27 cellular contexts compared by ENCODE assay signal in genomic region chrX:65681810-65682209, GRCh38. TPM values are rescaled to one million over a fixed set of nuclear protein-coding genes. Genes with fewer than 3 reads are reported as not detected.
A peak's percentile ranks its signal among the peaks of the same experiment; 100 is the strongest.
DNase-seq lines count a peak whose midpoint lies in the region; ATAC-seq and TF ChIP-seq lines count a peak whose summit lies in the region.
"Had no signal": no experiment of that assay in that cellular context is flagged by ENCODE, and none has a peak within 500 bp of the region (broad histone marks: within the 10 kb centered on the region; RNA-seq: fewer than 3 reads in every experiment).

No MANE protein-coding gene starts in this region.

- H3K36me3 ChIP-seq in BLaER1 treated with 17β-estradiol and CSF1 and Interleukin-3, amounts not matched to agents 10 nM and 100 nM, result peaks cover 9 to 75% (median 36%) of the 10 kb centered on the region in 11 experiments; a peak in 19 of 22 replicates
- peaks cover 2% of the 10 kb centered on the region for H3K36me3 ChIP-seq in CD4-positive, CD25-positive, alpha-beta regulatory T cell (ENCODE audit: control insufficient read depth, insufficient read depth, low read length)
- H3K36me3 ChIP-seq in ascending aorta (no peaks in the 10 kb centered on the region), endodermal cell (ENCODE audit: control insufficient read depth, insufficient read depth, low read length) (no peaks in the 10 kb centered on the region)
- H3K36me3 ChIP-seq: gastroesophageal sphincter, left ventricle myocardium inferior, pancreas had no signal

- DNase-seq in CD4-positive, CD25-positive, alpha-beta regulatory T cell, result no peak
- DNase-seq in ascending aorta (ENCODE audit: low spot score in 2 of 2) (no peak), natural killer cell (no peak), endodermal cell (no peak), SHP77 treated with DMSO at 0.1 percent for 48 hours (lab: John Stamatoyannopoulos, UW) (no peak)
- DNase-seq: activated naive CD8-positive, alpha-beta T cell treated with anti-CD3 and anti-CD28 coated beads, Interleukin-2, amount 10 ng/mL, durations not matched to agents 7 days and 5 days; central memory CD4-positive, alpha-beta T cell; DMS153; hypothalamus; left ventricle myocardium inferior; NCI-H1436 treated with DMSO at 0.1 percent for 48 hours; NCI-H2107; NCI-H446 treated with DMSO at 0.1 percent for 48 hours; pancreas; retina; small intestine; T-helper 1 cell had no signal

- H3K4me3 Mint-ChIP-seq in CD4-positive, CD25-positive, alpha-beta regulatory T cell, result peak overlapping the region; percentile 17 to 76 (median 64)
- H3K4me3 Mint-ChIP-seq in natural killer cell (peak overlapping the region; percentile 66), endodermal cell (no peak overlapping the region)
- H3K4me3 Mint-ChIP-seq: activated T-helper 1 cell treated with anti-CD3 and anti-CD28 coated beads, Interleukin-12 subunit alpha, Interleukin-12 subunit beta, Interleukin-2, Interleukin-4 antibody, amounts not matched to agents 30 ng/mL and 10 ng/mL and 1 ng/mL, durations not matched to agents 14 hours and 24 hours and 36 hours; dendritic cell treated with granulocyte-macrophage colony-stimulating factor and Interleukin-4, amounts not matched to agents 40 ng/mL and 50 ng/mL, for 4 days; mesothelial cell of epicardium; nephron had no signal

- H3K4me1 ChIP-seq in BLaER1 treated with 17β-estradiol and CSF1 and Interleukin-3, amounts not matched to agents 10 nM and 100 nM, result peaks cover 30 to 98% (median 86%) of the 10 kb centered on the region in 10 experiments
- peaks cover 89% of the 10 kb centered on the region for H3K4me1 ChIP-seq in CD4-positive, CD25-positive, alpha-beta regulatory T cell (ENCODE audit: control insufficient read depth, insufficient read depth, low read length, poor library complexity, severe bottlenecking)
- H3K4me1 ChIP-seq in ascending aorta (peaks cover 6 to 53% of the 10 kb centered on the region in 2 donors), endodermal cell (ENCODE audit: control insufficient read depth, insufficient read depth, low read length) (no peaks in the 10 kb centered on the region)

- H3K9me3 ChIP-seq in BLaER1 treated with 17β-estradiol and CSF1 and Interleukin-3, amounts not matched to agents 10 nM and 100 nM (replicated peaks in 1 of 11), result no peaks in the 10 kb centered on the region; a peak in 1 of 22 replicates
- H3K9me3 ChIP-seq in CD4-positive, CD25-positive, alpha-beta regulatory T cell (ENCODE audit: control insufficient read depth in 2 of 2, low read length in 2 of 2), result no peaks in the 10 kb centered on the region
- H3K9me3 ChIP-seq in ascending aorta, result no peaks in the 10 kb centered on the region
- no peaks in the 10 kb centered on the region for H3K9me3 ChIP-seq in endodermal cell (ENCODE audit: control insufficient read depth, low read length)
- H3K9me3 ChIP-seq: gastroesophageal sphincter, left ventricle myocardium inferior, pancreas, upper lobe of left lung had no signal

- peaks cover 26% of the 10 kb centered on the region for H3K36me3 Mint-ChIP-seq in CD4-positive, CD25-positive, alpha-beta regulatory T cell
- no peaks in the 10 kb centered on the region for H3K36me3 Mint-ChIP-seq in natural killer cell
- peaks cover 8% of the 10 kb centered on the region for H3K36me3 Mint-ChIP-seq in endodermal cell (ENCODE audit: low read depth)
- H3K36me3 Mint-ChIP-seq: mesothelial cell of epicardium had no signal

- no peak overlapping the region for H3K9ac ChIP-seq in BLaER1 treated with 17β-estradiol and CSF1 and Interleukin-3, amounts not matched to agents 10 nM and 100 nM
- H3K9ac ChIP-seq in endodermal cell (ENCODE audit: extremely low read depth, low read length, poor library complexity, severe bottlenecking), result no peak overlapping the region
- H3K9ac ChIP-seq: KMS-11 had no signal

- H3K4me2 ChIP-seq in BLaER1 treated with 17β-estradiol and CSF1 and Interleukin-3, amounts not matched to agents 10 nM and 100 nM, result peak overlapping the region in 7 of 11 experiments; percentile 5 to 89 (median 74); a peak in 9 of 22 replicates
- H3K4me2 ChIP-seq: KMS-11 had no signal

- no peak overlapping the region for H3K4me3 ChIP-seq in BLaER1 treated with 17β-estradiol and CSF1 and Interleukin-3, amounts not matched to agents 10 nM and 100 nM
- H3K4me3 ChIP-seq in CD4-positive, CD25-positive, alpha-beta regulatory T cell (ENCODE audit: low read depth, low read length), result peak overlapping the region; percentile 53
- H3K4me3 ChIP-seq in ascending aorta (no peak overlapping the region), endodermal cell (ENCODE audit: low read length) (no peak overlapping the region)
- H3K4me3 ChIP-seq: gastroesophageal sphincter, left ventricle myocardium inferior, pancreas, upper lobe of left lung had no signal

- TF ChIP-seq CTCF in ascending aorta (IDR thresholded peaks at IDR 0.05) (no peak), natural killer cell (IDR thresholded peaks at IDR 0.05) (no peak), endodermal cell (conservative IDR thresholded peaks at IDR 0.05) (no peak)

- intact Hi-C loops in ascending aorta (cut with DNase I), result no loop called here
- intact Hi-C loops in natural killer cell (cut with micrococcal nuclease), result no loop called here

- H3K27me3 Mint-ChIP-seq in CD4-positive, CD25-positive, alpha-beta regulatory T cell, result no peaks in the 10 kb centered on the region
- H3K27me3 Mint-ChIP-seq in natural killer cell (ENCODE audit: low read depth in 2 of 2) (no peaks in the 10 kb centered on the region), endodermal cell (ENCODE audit: insufficient read depth) (no peaks in the 10 kb centered on the region)
- H3K27me3 Mint-ChIP-seq: activated naive CD8-positive, alpha-beta T cell treated with anti-CD3 and anti-CD28 coated beads, Interleukin-2, amount 10 ng/mL, durations not matched to agents 7 days and 5 days; dendritic cell treated with granulocyte-macrophage colony-stimulating factor and Interleukin-4, amounts not matched to agents 40 ng/mL and 50 ng/mL, for 4 days had no signal

- H4K20me1 ChIP-seq in BLaER1 treated with 17β-estradiol and CSF1 and Interleukin-3, amounts not matched to agents 10 nM and 100 nM, result peaks cover 88 to 100% (median 98%) of the 10 kb centered on the region in 11 experiments

- H3K4me1 Mint-ChIP-seq in CD4-positive, CD25-positive, alpha-beta regulatory T cell, result peaks cover 28 to 94% (median 63%) of the 10 kb centered on the region in 4 donors
- H3K4me1 Mint-ChIP-seq in natural killer cell (peaks cover 76% of the 10 kb centered on the region in 2 donors), endodermal cell (no peaks in the 10 kb centered on the region)
- H3K4me1 Mint-ChIP-seq: mesothelial cell of epicardium had no signal

- 0 out of 22 replicates have a peak overlapping the region, but pooled peaks of 1 of the 11 experiments have one; percentile 4 for H3K27ac ChIP-seq in BLaER1 treated with 17β-estradiol and CSF1 and Interleukin-3, amounts not matched to agents 10 nM and 100 nM
- no peak overlapping the region for H3K27ac ChIP-seq in CD4-positive, CD25-positive, alpha-beta regulatory T cell (ENCODE audit: insufficient read depth, low read length, poor library complexity, severe bottlenecking)
- H3K27ac ChIP-seq in ascending aorta (peak overlapping the region; percentile 20 to 25), endodermal cell (ENCODE audit: low read depth, low read length) (no peak overlapping the region)
- H3K27ac ChIP-seq: KMS-11, pancreas, RWPE1 had no signal

- no peak for ATAC-seq in CD4-positive, CD25-positive, alpha-beta regulatory T cell (ENCODE audit: low read depth in 2 of 2)
- ATAC-seq in natural killer cell (peak in 2 of 3 donors; percentile 15 to 45), GM19452 (IDR thresholded peaks at IDR 0.05; ENCODE audit: unreplicated experiment) (no peak)
- ATAC-seq: gastroesophageal sphincter, pancreas had no signal

- peaks cover 0 to 35% (median 15%) of the 10 kb centered on the region in 11 experiments; a peak in 12 of 22 replicates for H3K27me3 ChIP-seq in BLaER1 treated with 17β-estradiol and CSF1 and Interleukin-3, amounts not matched to agents 10 nM and 100 nM
- no peaks in the 10 kb centered on the region for H3K27me3 ChIP-seq in CD4-positive, CD25-positive, alpha-beta regulatory T cell (ENCODE audit: control insufficient read depth, insufficient read depth, low read length)
- H3K27me3 ChIP-seq in ascending aorta (no peaks in the 10 kb centered on the region), endodermal cell (ENCODE audit: control insufficient read depth, insufficient read depth, low read length, poor library complexity, severe bottlenecking) (no peaks in the 10 kb centered on the region)
- H3K27me3 ChIP-seq: gastroesophageal sphincter, pancreas, upper lobe of left lung had no signal

- no peaks in the 10 kb centered on the region for H3K9me3 Mint-ChIP-seq in CD4-positive, CD25-positive, alpha-beta regulatory T cell
- no peaks in the 10 kb centered on the region for H3K9me3 Mint-ChIP-seq in natural killer cell
- H3K9me3 Mint-ChIP-seq in endodermal cell, result peaks cover 32% of the 10 kb centered on the region
- H3K9me3 Mint-ChIP-seq: activated naive CD8-positive, alpha-beta T cell treated with anti-CD3 and anti-CD28 coated beads, Interleukin-2, amount 10 ng/mL, durations not matched to agents 7 days and 5 days; activated T-helper 1 cell treated with anti-CD3 and anti-CD28 coated beads, Interleukin-12 subunit alpha, Interleukin-12 subunit beta, Interleukin-2, Interleukin-4 antibody, amounts not matched to agents 30 ng/mL and 10 ng/mL and 1 ng/mL, durations not matched to agents 14 hours and 24 hours and 36 hours; dendritic cell treated with granulocyte-macrophage colony-stimulating factor and Interleukin-4, amounts not matched to agents 40 ng/mL and 50 ng/mL, for 4 days; mesothelial cell of epicardium had no signal

- H3K27ac Mint-ChIP-seq in CD4-positive, CD25-positive, alpha-beta regulatory T cell, result peak overlapping the region; percentile 51 to 86 (median 71)
- H3K27ac Mint-ChIP-seq in natural killer cell, result peak overlapping the region; percentile 94 to 97
- H3K27ac Mint-ChIP-seq in endodermal cell, result no peak overlapping the region
- H3K27ac Mint-ChIP-seq: mesothelial cell of epicardium, nephron had no signal

RNA-seq across cellular contexts. Expression of gene MSN, which starts 14.4 kb away (rescaled TPM):
- total RNA-seq in CD4-positive, CD25-positive, alpha-beta regulatory T cell, result 339 TPM
- polyA plus RNA-seq in CD4-positive, CD25-positive, alpha-beta regulatory T cell, result 100 to 1,000 TPM; 382 to 527 (median 469) TPM
- total RNA-seq in ascending aorta (338 TPM), natural killer cell (1,000 to 10,000 TPM in 1 of 3 donors, 100 to 1,000 TPM in 2; 866 to 1,028 (median 919) TPM), endodermal cell (100 to 1,000 TPM; 141 to 188 TPM)
- polyA plus RNA-seq in endodermal cell (2013, experiment 1 of 2), result 193 TPM
- polyA plus RNA-seq in endodermal cell (2013, experiment 2 of 2), result 187 TPM

Comparison
In these comparisons a context has a peak if more than half of its experiments do, and no peak if none do; other contexts are left out.
1. H3K27ac ChIP-seq: peak in ascending aorta (2 of 2); none in CD4-positive, CD25-positive, alpha-beta regulatory T cell (single experiment) and endodermal cell (single experiment).
2. ATAC-seq: peak in natural killer cell (2 of 3); none in CD4-positive, CD25-positive, alpha-beta regulatory T cell (0 of 2) and GM19452 (single experiment).